Comparison of ENCODE assay signal across 2 cellular contexts in genomic region chr12:51823875-51824565, GRCh38.
TF ChIP-seq lines count a peak whose summit lies in the region.

No MANE protein-coding gene starts in this region.

TF ChIP-seq in HCT116, 20 proteins besides CTCF, POLR2A, EP300 and RAD21:
- TF ChIP-seq, protein P1, sequence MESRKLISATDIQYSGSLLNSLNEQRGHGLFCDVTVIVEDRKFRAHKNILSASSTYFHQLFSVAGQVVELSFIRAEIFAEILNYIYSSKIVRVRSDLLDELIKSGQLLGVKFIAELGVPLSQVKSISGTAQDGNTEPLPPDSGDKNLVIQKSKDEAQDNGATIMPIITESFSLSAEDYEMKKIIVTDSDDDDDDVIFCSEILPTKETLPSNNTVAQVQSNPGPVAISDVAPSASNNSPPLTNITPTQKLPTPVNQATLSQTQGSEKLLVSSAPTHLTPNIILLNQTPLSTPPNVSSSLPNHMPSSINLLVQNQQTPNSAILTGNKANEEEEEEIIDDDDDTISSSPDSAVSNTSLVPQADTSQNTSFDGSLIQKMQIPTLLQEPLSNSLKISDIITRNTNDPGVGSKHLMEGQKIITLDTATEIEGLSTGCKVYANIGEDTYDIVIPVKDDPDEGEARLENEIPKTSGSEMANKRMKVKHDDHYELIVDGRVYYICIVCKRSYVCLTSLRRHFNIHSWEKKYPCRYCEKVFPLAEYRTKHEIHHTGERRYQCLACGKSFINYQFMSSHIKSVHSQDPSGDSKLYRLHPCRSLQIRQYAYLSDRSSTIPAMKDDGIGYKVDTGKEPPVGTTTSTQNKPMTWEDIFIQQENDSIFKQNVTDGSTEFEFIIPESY (IDR thresholded peaks at IDR 0.05; ENCODE audit: extremely low read depth, insufficient replicate concordance, low read length), result no peak
- TF ChIP-seq YY1 (IDR thresholded peaks at IDR 0.05; ENCODE audit: extremely low read depth, insufficient replicate concordance, low read depth, low read length) (no peak), EZH2phosphoT487 (IDR thresholded peaks at IDR 0.05; ENCODE audit: borderline replicate concordance) (no peak), EZH2 (IDR thresholded peaks at IDR 0.05) (no peak), POLR2AphosphoS5 (IDR thresholded peaks at IDR 0.05; ENCODE audit: low read depth, low read length) (no peak), ZFX (IDR thresholded peaks at IDR 0.05) (no peak), MAX (IDR thresholded peaks at IDR 0.05) (no peak), SP1 (IDR thresholded peaks at IDR 0.05; ENCODE audit: low read depth) (no peak), ZNF274 (IDR thresholded peaks at IDR 0.05; ENCODE audit: low read depth, low read length) (no peak), ELF1 (IDR thresholded peaks at IDR 0.05; ENCODE audit: borderline replicate concordance, low read depth) (no peak), CBX3 (IDR thresholded peaks at IDR 0.05; ENCODE audit: low read depth) (no peak; the same call in 1 of the 2 replicates), EGR1 (IDR thresholded peaks at IDR 0.05; ENCODE audit: low read depth) (no peak), FOSL1 (IDR thresholded peaks at IDR 0.05; ENCODE audit: low read depth) (no peak), SRF (IDR thresholded peaks at IDR 0.05; ENCODE audit: low read depth) (no peak), SIN3A (IDR thresholded peaks at IDR 0.05; ENCODE audit: low read depth) (no peak), TCF7L2 (IDR thresholded peaks at IDR 0.05; ENCODE audit: borderline replicate concordance, extremely low read depth, insufficient read depth, insufficient read length) (no peak)

TF ChIP-seq in K562, 482 proteins besides CTCF, POLR2A, EP300 and RAD21:
- TF ChIP-seq RB1 (IDR thresholded peaks at IDR 0.05; ENCODE audit: low read depth) (peak; percentile 51; the same call in 1 of the 2 replicates), BHLHE40 (IDR thresholded peaks at IDR 0.05; ENCODE audit: low read length) (no peak), CTBP1 (IDR thresholded peaks at IDR 0.05; ENCODE audit: borderline replicate concordance) (peak; percentile 33; the same call in 1 of the 2 replicates), JUN (IDR thresholded peaks at IDR 0.05; ENCODE audit: borderline replicate concordance, low read depth, low read length) (no peak), JUN (CRISPR knock-in tag; IDR thresholded peaks at IDR 0.05; ENCODE audit: borderline replicate concordance) (no peak), ZNF589 (CRISPR knock-in tag; IDR thresholded peaks at IDR 0.05; ENCODE audit: low read depth) (no peak), LEF1 (IDR thresholded peaks at IDR 0.05) (no peak), SMC3 (conservative IDR thresholded peaks at IDR 0.05; ENCODE audit: insufficient read depth, low read depth, low read length) (peak; percentile 35; the same call in 1 of the 2 replicates), POLR2G (IDR thresholded peaks at IDR 0.05; ENCODE audit: low read depth, low read length) (no peak)
- TF ChIP-seq, protein P2, sequence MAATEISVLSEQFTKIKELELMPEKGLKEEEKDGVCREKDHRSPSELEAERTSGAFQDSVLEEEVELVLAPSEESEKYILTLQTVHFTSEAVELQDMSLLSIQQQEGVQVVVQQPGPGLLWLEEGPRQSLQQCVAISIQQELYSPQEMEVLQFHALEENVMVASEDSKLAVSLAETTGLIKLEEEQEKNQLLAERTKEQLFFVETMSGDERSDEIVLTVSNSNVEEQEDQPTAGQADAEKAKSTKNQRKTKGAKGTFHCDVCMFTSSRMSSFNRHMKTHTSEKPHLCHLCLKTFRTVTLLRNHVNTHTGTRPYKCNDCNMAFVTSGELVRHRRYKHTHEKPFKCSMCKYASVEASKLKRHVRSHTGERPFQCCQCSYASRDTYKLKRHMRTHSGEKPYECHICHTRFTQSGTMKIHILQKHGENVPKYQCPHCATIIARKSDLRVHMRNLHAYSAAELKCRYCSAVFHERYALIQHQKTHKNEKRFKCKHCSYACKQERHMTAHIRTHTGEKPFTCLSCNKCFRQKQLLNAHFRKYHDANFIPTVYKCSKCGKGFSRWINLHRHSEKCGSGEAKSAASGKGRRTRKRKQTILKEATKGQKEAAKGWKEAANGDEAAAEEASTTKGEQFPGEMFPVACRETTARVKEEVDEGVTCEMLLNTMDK (IDR thresholded peaks at IDR 0.05; ENCODE audit: borderline replicate concordance, insufficient read depth, low read depth, low read length, poor library complexity, severe bottlenecking), result peak; percentile 31
